Comparison of ENCODE assay signal across 22 cellular contexts in genomic region chr16:73888840-73889577, GRCh38.
A peak's percentile ranks its signal among the peaks of the same experiment; 100 is the strongest.
DNase-seq lines count a peak whose midpoint lies in the region; ATAC-seq and TF ChIP-seq lines count a peak whose summit lies in the region.
"Had no signal": no experiment of that assay in that cellular context is flagged by ENCODE, and none has a peak within 500 bp of the region (broad histone marks: within the 10 kb centered on the region; RNA-seq: fewer than 3 reads in every experiment).

No MANE protein-coding gene starts in this region.

- H3K4me1 ChIP-seq in left ventricle myocardium inferior: peaks cover 9% of the 10 kb centered on the region
- no peaks in the 10 kb centered on the region for H3K4me1 ChIP-seq in rectal smooth muscle tissue (ENCODE audit: control insufficient read depth, insufficient read depth, low read length)

- no peaks in the 10 kb centered on the region for H3K9me3 ChIP-seq in left ventricle myocardium inferior (replicated peaks)
- H3K9me3 ChIP-seq: BLaER1 had no signal

- H3K27me3 ChIP-seq in left ventricle myocardium inferior (ENCODE audit: low read depth) (peaks cover 88% of the 10 kb centered on the region), rectal smooth muscle tissue (ENCODE audit: control insufficient read depth, insufficient read depth, low read length) (peaks cover 2% of the 10 kb centered on the region)
- H3K27me3 ChIP-seq: BLaER1 had no signal

- H3K9ac ChIP-seq in rectal smooth muscle tissue (ENCODE audit: low read length): no peak overlapping the region
- H3K9ac ChIP-seq: BLaER1 had no signal

- DNase-seq in Right ventricle myocardium superior (no peak), cardiac septum (ENCODE audit: low spot score) (no peak), left ventricle myocardium inferior (no peak), NCI-H1105 (lab: John Stamatoyannopoulos, UW) (no peak), superior temporal gyrus (ENCODE audit: extremely low spot score) (no peak)
- DNase-seq: CD4-positive, CD25-positive, alpha-beta regulatory T cell; DMS53; H7; KBM-7; MV-4-11; NCI-H1105 treated with DMSO at 0.1 percent for 48 hours; NCI-H146; NCI-H1930; NCI-H446; NCI-H524 treated with DMSO at 0.1 percent for 48 hours; NCI-H82; NK-92 treated with Interleukin-12 subunit alpha and Interleukin-12 subunit beta, amount 100 ng/mL, for 24 hours; RPMI8226; SHP77 treated with DMSO at 0.1 percent for 48 hours had no signal

- H3K36me3 ChIP-seq in left ventricle myocardium inferior (no peaks in the 10 kb centered on the region), rectal smooth muscle tissue (ENCODE audit: control insufficient read depth, insufficient read depth, low read length) (no peaks in the 10 kb centered on the region)
- H3K36me3 ChIP-seq: BLaER1 had no signal

- H3K27ac ChIP-seq in left ventricle myocardium inferior (replicated peaks) (peak overlapping the region; percentile 52), rectal smooth muscle tissue (ENCODE audit: low read depth, low read length) (peak overlapping the region; percentile 24)
- H3K27ac ChIP-seq: BLaER1 had no signal

- no peak for TF ChIP-seq CTCF in left ventricle myocardium inferior (IDR thresholded peaks at IDR 0.05; ENCODE audit: borderline replicate concordance)

- intact Hi-C loops in Right ventricle myocardium superior (cut with DNase I) (no loop called here), cardiac septum (cut with DNase I) (no loop called here), left ventricle myocardium inferior (cut with micrococcal nuclease) (no loop called here)

- ATAC-seq in Right ventricle myocardium superior (ENCODE audit: poor library complexity): peak; percentile 55
- ATAC-seq in HG02938 (IDR thresholded peaks at IDR 0.05; ENCODE audit: unreplicated experiment): no peak

- H3K4me3 ChIP-seq in left ventricle myocardium inferior: peak overlapping the region; percentile 8
- H3K4me3 ChIP-seq in rectal smooth muscle tissue (ENCODE audit: low read length): no peak overlapping the region
- H3K4me3 ChIP-seq: BLaER1 had no signal
